Comparison of ENCODE assay signal across 20 cellular contexts in genomic region chr10:92876509-92877036, GRCh38.
"Had no signal": no experiment of that assay in that cellular context is flagged by ENCODE, and none has a peak within 500 bp of the region (broad histone marks: within the 10 kb centered on the region; RNA-seq: fewer than 3 reads in every experiment).

No MANE protein-coding gene starts in this region.

- H3K27me3 ChIP-seq: right atrium auricular region, thyroid gland had no signal

- FAIRE-seq: bronchial epithelial cell had no signal

- ATAC-seq: activated CD4-positive, alpha-beta T cell treated with anti-CD3 and anti-CD28 coated beads for 36 hours; activated T-cell treated with anti-CD3 and anti-CD28 coated beads, Interleukin-2, amount 50 U/mL, for 72 hours; left lobe of liver; WTC11 had no signal

- DNase-seq: activated CD4-positive, alpha-beta T cell treated with anti-CD3 and anti-CD28 coated beads for 36 hours; activated CD8-positive, alpha-beta memory T cell treated with anti-CD3 and anti-CD28 coated beads, Interleukin-2, amount 50 U/mL, for 4 hours; activated gamma-delta T cell; activated T-cell treated with anti-CD3 and anti-CD28 coated beads, Interleukin-2, amount 50 U/mL, for 72 hours; erythroblast; foreskin melanocyte; mammary epithelial cell; midbrain; stimulated activated CD4-positive, alpha-beta T cell treated with anti-CD3 and anti-CD28 coated beads, Interleukin-12 subunit alpha, Interleukin-12 subunit beta, amount 100 ng/mL, for 4 hours; stimulated activated CD4-positive, alpha-beta T cell treated with anti-CD3 and anti-CD28 coated beads, Interleukin-1b, Interleukin-23, amount 100 ng/mL, for 48 hours; stimulated activated CD8-positive, alpha-beta memory T cell treated with anti-CD3 and anti-CD28 coated beads, Interleukin-4, amount 100 ng/mL, for 48 hours; stimulated activated naive CD4-positive, alpha-beta T cell treated with Interleukin-2 at 50 U/mL for 16 hours; thyroid gland had no signal

- H3K4me3 Mint-ChIP-seq: activated CD4-positive, alpha-beta T cell treated with anti-CD3 and anti-CD28 coated beads for 36 hours; activated naive CD8-positive, alpha-beta T cell; T-helper 2 cell treated with Interferon-gamma antibody and Interleukin-4, amounts not matched to agents 5 μg/mL and 100 μg/mL, for 36 hours; WTC11 had no signal

- H3K27ac Mint-ChIP-seq: activated CD4-positive, alpha-beta T cell treated with anti-CD3 and anti-CD28 coated beads for 36 hours; activated naive CD8-positive, alpha-beta T cell; T-helper 2 cell treated with Interferon-gamma antibody and Interleukin-4, amounts not matched to agents 5 μg/mL and 100 μg/mL, for 36 hours; WTC11 had no signal

- H3K9me3 ChIP-seq: prostate gland, right atrium auricular region, thyroid gland had no signal

- H3K9me3 Mint-ChIP-seq: WTC11 had no signal

- H3K4me3 ChIP-seq: prostate gland, right atrium auricular region, thyroid gland had no signal

- H3K36me3 ChIP-seq: prostate gland, right atrium auricular region, thyroid gland had no signal

- H3K27ac ChIP-seq: prostate gland, right atrium auricular region, thyroid gland had no signal

- H3K36me3 Mint-ChIP-seq: WTC11 had no signal

- H3K4me1 ChIP-seq: prostate gland, right atrium auricular region had no signal

- H3K27me3 Mint-ChIP-seq: activated CD4-positive, alpha-beta T cell treated with anti-CD3 and anti-CD28 coated beads for 36 hours; activated naive CD8-positive, alpha-beta T cell had no signal
